16 cellular contexts compared by ENCODE assay signal in the genomic region with DNA sequence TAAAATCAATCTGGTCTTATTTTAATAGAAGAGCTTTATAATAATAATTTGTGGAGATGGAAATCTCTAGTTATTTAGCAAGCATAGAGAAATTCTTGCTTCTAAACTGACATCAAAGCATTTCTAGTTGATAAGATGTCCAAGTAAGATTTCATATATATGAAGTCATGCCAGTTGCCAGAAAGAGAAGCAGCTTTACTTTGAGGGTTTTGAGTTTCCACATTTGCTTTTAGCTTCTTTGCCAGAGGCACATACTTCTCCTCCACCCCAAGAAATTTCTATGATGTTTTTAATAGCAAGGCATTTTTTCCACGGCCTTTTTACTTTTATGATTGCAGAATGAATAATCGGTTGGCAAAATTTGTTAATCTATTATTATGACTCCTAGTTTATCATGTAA. TPM values are rescaled to one million over a fixed set of nuclear protein-coding genes. Genes with fewer than 3 reads are reported as not detected.
DNase-seq lines count a peak whose midpoint lies in the region; TF ChIP-seq lines count a peak whose summit lies in the region.
"Had no signal": no experiment of that assay in that cellular context is flagged by ENCODE, and none has a peak within 500 bp of the region (broad histone marks: within the 10 kb centered on the region; RNA-seq: fewer than 3 reads in every experiment).

No MANE protein-coding gene starts in this region.

- no peaks in the 10 kb centered on the region for H3K36me3 Mint-ChIP-seq in nephron (ENCODE audit: low read depth)
- H3K36me3 Mint-ChIP-seq in osteocyte (ENCODE audit: unreplicated experiment) = no peaks in the 10 kb centered on the region
- H3K36me3 Mint-ChIP-seq: CD4-positive, alpha-beta memory T cell had no signal

- peaks cover under 1% of the 10 kb centered on the region for H3K9me3 Mint-ChIP-seq in nephron
- H3K9me3 Mint-ChIP-seq in osteocyte (ENCODE audit: unreplicated experiment) = no peaks in the 10 kb centered on the region
- H3K9me3 Mint-ChIP-seq: CD4-positive, alpha-beta memory T cell; IgD-negative memory B cell had no signal

- no peak overlapping the region for H3K4me3 Mint-ChIP-seq in nephron
- no peak overlapping the region for H3K4me3 Mint-ChIP-seq in osteocyte (ENCODE audit: unreplicated experiment)
- H3K4me3 Mint-ChIP-seq: B cell; CD4-positive, alpha-beta memory T cell; IgD-negative memory B cell had no signal

- no peak for TF ChIP-seq CTCF in AG10803 (conservative IDR thresholded peaks at IDR 0.05; ENCODE audit: low read length)
- no peak for TF ChIP-seq CTCF in nephron (IDR thresholded peaks at IDR 0.05; ENCODE audit: unreplicated experiment in 3 of 3)
- no peak for TF ChIP-seq CTCF in osteocyte (IDR thresholded peaks at IDR 0.05)

- DNase-seq in AG10803 (ENCODE audit: low read depth) (peak; percentile 2), NCI-H226 (peak; percentile 53), amniotic epithelial cell (ENCODE audit: low read depth) (peak; percentile 14), NCI-H1694 treated with DMSO at 0.1 percent for 48 hours (lab: John Stamatoyannopoulos, UW) (no peak), NCI-H446 treated with DMSO at 0.1 percent for 48 hours (lab: John Stamatoyannopoulos, UW) (no peak), osteocyte (ENCODE audit: extremely low spot score, unreplicated experiment) (no peak)
- DNase-seq: 8988T; C1 segment of cervical spinal cord; CD4-positive, alpha-beta memory T cell; DMS79; GDM1; GOT3 had no signal

- H3K27ac Mint-ChIP-seq in nephron (peak overlapping the region in 2 of 3 experiments; percentile 38 to 72), osteocyte (ENCODE audit: unreplicated experiment) (no peak overlapping the region)
- H3K27ac Mint-ChIP-seq: B cell; CD4-positive, alpha-beta memory T cell had no signal

- H3K4me1 Mint-ChIP-seq in nephron (peaks cover 5% of the 10 kb centered on the region), osteocyte (ENCODE audit: unreplicated experiment) (no peaks in the 10 kb centered on the region)
- H3K4me1 Mint-ChIP-seq: B cell had no signal

- H3K4me3 ChIP-seq in AG10803 (ENCODE audit: low read length) = no peak overlapping the region
- H3K4me3 ChIP-seq: HAP-1 had no signal

- H3K27me3 Mint-ChIP-seq in nephron (ENCODE audit: low read depth) = no peaks in the 10 kb centered on the region
- peaks cover 15% of the 10 kb centered on the region for H3K27me3 Mint-ChIP-seq in osteocyte (ENCODE audit: unreplicated experiment)
- H3K27me3 Mint-ChIP-seq: B cell; CD4-positive, alpha-beta memory T cell; IgD-negative memory B cell had no signal

RNA-seq across cellular contexts. Expression of gene YAF2, which starts 24.2 kb away (rescaled TPM):
- 29.6 and 36.7 TPM in 2 replicates for total RNA-seq in osteocyte

Comparison
In these comparisons a context has a peak if more than half of its experiments do, and no peak if none do; other contexts are left out.
1. DNase-seq: peak in AG10803 (single experiment), NCI-H226 (single experiment) and amniotic epithelial cell (single experiment); none in NCI-H1694 treated with DMSO at 0.1 percent for 48 hours (single experiment), NCI-H446 treated with DMSO at 0.1 percent for 48 hours (single experiment) and osteocyte (single experiment).